8 cellular contexts compared by ENCODE assay signal in the genomic region with DNA sequence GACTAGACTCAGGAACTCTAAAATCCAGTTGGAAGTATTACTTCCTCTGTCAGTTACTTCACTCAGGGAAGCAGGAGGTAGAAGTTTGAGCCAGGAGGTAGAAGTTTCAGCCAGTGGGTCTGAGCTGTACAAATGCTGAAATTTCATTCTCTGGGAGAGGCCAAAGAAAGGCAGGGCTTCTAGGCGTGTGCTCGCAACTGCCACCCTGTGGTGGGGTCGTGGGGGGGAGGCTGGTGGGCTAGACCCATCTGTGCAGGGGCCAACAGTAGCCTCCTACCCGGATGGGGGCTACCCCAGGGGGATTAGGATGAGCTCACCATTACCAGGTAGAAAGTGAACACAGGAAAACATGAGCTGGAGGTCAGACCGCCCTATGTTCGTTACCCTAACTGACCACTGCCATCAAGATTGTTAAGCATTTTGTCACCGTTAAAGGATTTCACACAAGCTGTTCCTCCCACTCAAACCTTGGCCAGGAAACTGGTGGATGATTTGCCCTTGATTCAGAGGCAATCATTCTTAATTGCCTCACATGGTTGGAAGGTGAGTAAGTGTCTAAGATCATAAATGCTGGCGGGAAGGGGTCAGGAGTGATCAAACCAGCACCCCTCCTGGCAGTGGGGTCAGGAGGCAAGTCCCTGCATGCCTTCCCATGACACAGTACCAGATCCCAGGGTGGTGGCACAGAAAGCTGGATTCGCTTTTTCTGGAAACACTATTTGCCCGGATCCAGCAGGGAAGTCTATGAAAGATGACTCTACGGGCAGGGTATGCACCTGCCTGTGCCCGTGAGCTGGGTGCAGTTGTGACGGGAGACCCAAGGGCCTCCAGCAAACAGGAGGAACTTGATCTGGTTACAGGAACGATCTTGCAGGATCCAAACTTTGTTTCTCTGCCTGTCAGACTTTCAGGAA. TPM values are rescaled to one million over a fixed set of nuclear protein-coding genes. Genes with fewer than 3 reads are reported as not detected.
DNase-seq lines count a peak whose midpoint lies in the region; ATAC-seq and TF ChIP-seq lines count a peak whose summit lies in the region.

No MANE protein-coding gene starts in this region.

- H3K27ac Mint-ChIP-seq in activated T-helper 17 cell treated with anti-CD3 and anti-CD28 coated beads, Interleukin-2, amount 50 U/mL, for 72 hours = no peak overlapping the region
- H3K27ac Mint-ChIP-seq in T-helper 17 cell (no peak overlapping the region), glutamatergic neuron (ENCODE audit: unreplicated experiment) (no peak overlapping the region)

- H3K9me3 Mint-ChIP-seq in activated T-helper 17 cell treated with anti-CD3 and anti-CD28 coated beads, Interleukin-2, amount 50 U/mL, for 72 hours = no peaks in the 10 kb centered on the region
- no peaks in the 10 kb centered on the region for H3K9me3 Mint-ChIP-seq in glutamatergic neuron (ENCODE audit: unreplicated experiment)

- no peak overlapping the region for H3K4me3 Mint-ChIP-seq in activated T-helper 17 cell treated with anti-CD3 and anti-CD28 coated beads, Interleukin-2, amount 50 U/mL, for 72 hours
- H3K4me3 Mint-ChIP-seq in T-helper 17 cell = no peak overlapping the region
- H3K4me3 Mint-ChIP-seq in glutamatergic neuron (ENCODE audit: unreplicated experiment) = no peak overlapping the region

- no peak overlapping the region for H3K4me3 ChIP-seq in cardiac fibroblast (replicated peaks in 1 of 2; ENCODE audit: low read depth in 2 of 2, low read length in 2 of 2)

- H3K9me3 ChIP-seq in T-helper 17 cell (ENCODE audit: control insufficient read depth, low read length, poor library complexity, severe bottlenecking) = no peaks in the 10 kb centered on the region

- peak; percentile 18 for DNase-seq in COLO668 (lab: John Stamatoyannopoulos, UW; ENCODE audit: unreplicated experiment)
- DNase-seq in NCI-H1105 (lab: John Stamatoyannopoulos, UW) = peak; percentile 54
- DNase-seq in cardiac fibroblast (ENCODE audit: low read depth in 2 of 2) = peak; percentile 64 to 92
- DNase-seq in myocyte (ENCODE audit: low read depth) = peak; percentile 85
- DNase-seq in T-helper 17 cell = no peak
- no peak for DNase-seq in glutamatergic neuron

- ATAC-seq in activated T-helper 17 cell treated with anti-CD3 and anti-CD28 coated beads, Interleukin-2, amount 50 U/mL, for 72 hours (replicated peaks) = no peak
- ATAC-seq in T-helper 17 cell (no peak), HG03045 (IDR thresholded peaks at IDR 0.05; ENCODE audit: unreplicated experiment) (no peak)

- H3K36me3 Mint-ChIP-seq in activated T-helper 17 cell treated with anti-CD3 and anti-CD28 coated beads, Interleukin-2, amount 50 U/mL, for 72 hours (ENCODE audit: low read depth) = no peaks in the 10 kb centered on the region
- H3K36me3 Mint-ChIP-seq in T-helper 17 cell (ENCODE audit: low read depth) (peaks cover 3% of the 10 kb centered on the region), glutamatergic neuron (ENCODE audit: unreplicated experiment) (peaks cover 7% of the 10 kb centered on the region)

- peaks cover 29% of the 10 kb centered on the region for H3K27me3 Mint-ChIP-seq in activated T-helper 17 cell treated with anti-CD3 and anti-CD28 coated beads, Interleukin-2, amount 50 U/mL, for 72 hours
- H3K27me3 Mint-ChIP-seq in T-helper 17 cell (peaks cover 59% of the 10 kb centered on the region), glutamatergic neuron (ENCODE audit: unreplicated experiment) (peaks cover 6% of the 10 kb centered on the region)

- H3K4me1 Mint-ChIP-seq in activated T-helper 17 cell treated with anti-CD3 and anti-CD28 coated beads, Interleukin-2, amount 50 U/mL, for 72 hours = no peaks in the 10 kb centered on the region
- H3K4me1 Mint-ChIP-seq in T-helper 17 cell (peaks cover 4% of the 10 kb centered on the region), glutamatergic neuron (ENCODE audit: low read depth, unreplicated experiment) (no peaks in the 10 kb centered on the region)

- peak; percentile 52 for TF ChIP-seq CTCF in cardiac fibroblast (IDR thresholded peaks at IDR 0.05; ENCODE audit: low read depth, low read length)
- no peak for TF ChIP-seq CTCF in glutamatergic neuron (IDR thresholded peaks at IDR 0.05; ENCODE audit: partially characterized antibody, unreplicated experiment)

RNA-seq across cellular contexts. Expression of a gene that starts 5.2 kb away (rescaled TPM):
- total RNA-seq in myocyte (42.0 and 47.4 TPM in 2 replicates), T-helper 17 cell (1 to 10 TPM in 1 of 2 donors, under 1 TPM in 1; 0.65 to 8.9 TPM), glutamatergic neuron (ENCODE audit: unreplicated experiment) (3.2 TPM)
- polyA plus RNA-seq in myocyte (2012) = 230 TPM
- total RNA-seq in activated T-helper 17 cell treated with anti-CD3 and anti-CD28 coated beads, Interleukin-2, amount 50 U/mL, for 72 hours = 1 to 10 TPM; 2.2 to 2.3 TPM

Comparison
In these comparisons a context has a peak if more than half of its experiments do, and no peak if none do; other contexts are left out.
1. DNase-seq: peak in COLO668 (single experiment), NCI-H1105 (single experiment), cardiac fibroblast (2 of 2) and myocyte (single experiment); none in T-helper 17 cell (0 of 3) and glutamatergic neuron (single experiment).